In the genomic region with DNA sequence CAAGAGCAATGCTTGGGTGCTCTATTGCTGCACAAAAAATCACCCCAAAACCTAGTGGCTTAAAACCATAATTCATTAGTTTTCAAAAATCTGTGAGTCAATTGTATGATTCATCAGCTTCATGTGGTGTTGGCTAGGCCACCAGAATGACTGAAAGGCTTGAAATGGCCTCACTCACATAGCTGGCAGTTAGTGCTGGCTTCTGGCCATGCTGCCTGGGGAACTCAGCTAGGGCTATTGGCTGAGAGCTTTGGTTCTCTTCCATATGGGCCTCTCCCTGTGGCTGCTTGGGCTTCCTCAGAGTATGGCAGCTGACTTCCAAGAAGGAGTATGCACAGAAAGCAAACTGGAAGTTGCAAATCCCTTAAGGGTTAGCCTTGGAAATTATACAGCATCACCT, we compare ENCODE assay signal across 11 cellular contexts. TPM values are rescaled to one million over a fixed set of nuclear protein-coding genes. Genes with fewer than 3 reads are reported as not detected.
DNase-seq lines count a peak whose midpoint lies in the region; ATAC-seq and TF ChIP-seq lines count a peak whose summit lies in the region.
"Had no signal": no experiment of that assay in that cellular context is flagged by ENCODE, and none has a peak within 500 bp of the region (broad histone marks: within the 10 kb centered on the region; RNA-seq: fewer than 3 reads in every experiment).

No MANE protein-coding gene starts in this region.

- ATAC-seq in HG03354 (IDR thresholded peaks at IDR 0.05; ENCODE audit: poor library complexity, severe bottlenecking, unreplicated experiment), result no peak
- ATAC-seq in HG02852 (IDR thresholded peaks at IDR 0.05; ENCODE audit: unreplicated experiment), result no peak
- ATAC-seq in left colon, result no peak
- ATAC-seq: heart right ventricle had no signal

- peaks cover 39% of the 10 kb centered on the region for H3F3A ChIP-seq in GM23248 (ENCODE audit: insufficient read depth)

- no peak overlapping the region for H3K4me3 ChIP-seq in AG04450 (ENCODE audit: low read depth, low read length)
- H3K4me3 ChIP-seq in GM23248, result no peak overlapping the region
- no peak overlapping the region for H3K4me3 ChIP-seq in ovary
- H3K4me3 ChIP-seq: heart right ventricle, neural progenitor cell had no signal

- no peak for TF ChIP-seq POLR2A in ovary (IDR thresholded peaks at IDR 0.05)

- no peak overlapping the region for H2AFZ ChIP-seq in GM23248
- H2AFZ ChIP-seq: neural progenitor cell had no signal

- H3K9me3 ChIP-seq in AG04450 (ENCODE audit: control insufficient read depth, insufficient read depth, low read length) (peaks cover 12% of the 10 kb centered on the region; the same call in 1 of the 2 replicates), GM23248 (ENCODE audit: low read depth) (peaks cover 3% of the 10 kb centered on the region), ovary (no peaks in the 10 kb centered on the region)

- H3K4me1 ChIP-seq in GM23248 (ENCODE audit: insufficient read depth) (peaks cover 22% of the 10 kb centered on the region), ovary (ENCODE audit: insufficient read depth) (no peaks in the 10 kb centered on the region)
- H3K4me1 ChIP-seq: neural progenitor cell had no signal

- no peak for TF ChIP-seq CTCF in AG04450 (IDR thresholded peaks at IDR 0.05; ENCODE audit: low read depth, low read length)
- TF ChIP-seq CTCF in ovary (IDR thresholded peaks at IDR 0.05), result no peak

- intact Hi-C loops in left colon (cut with DNase I, micrococcal nuclease), result no loop called here
- intact Hi-C loops in ovary (cut with DNase I), result no loop called here

- H4K20me1 ChIP-seq in GM23248 (ENCODE audit: insufficient read depth), result no peaks in the 10 kb centered on the region

- H3K79me2 ChIP-seq in GM23248 (ENCODE audit: insufficient read depth), result peaks cover 3% of the 10 kb centered on the region; the same call in 1 of the 2 replicates

- in situ Hi-C loops in GM23248 (cut with MboI), result no loop called here

- H3K27ac ChIP-seq in AG04450 (ENCODE audit: low read depth, low read length) (peak overlapping the region; percentile 90), GM23248 (peak overlapping the region; percentile 84), ovary (no peak overlapping the region)
- H3K27ac ChIP-seq: heart right ventricle, neural progenitor cell had no signal

- H3K36me3 ChIP-seq in GM23248 (ENCODE audit: low read depth) (no peaks in the 10 kb centered on the region), ovary (no peaks in the 10 kb centered on the region)
- H3K36me3 ChIP-seq: heart right ventricle, neural progenitor cell had no signal

- H3K4me2 ChIP-seq in GM23248 (ENCODE audit: unreplicated experiment), result no peak overlapping the region
- H3K4me2 ChIP-seq: neural progenitor cell had no signal

- H3K9me2 ChIP-seq in GM23248 (ENCODE audit: insufficient read depth), result no peaks in the 10 kb centered on the region

- CTCF ChIA-PET in AG04450 (lab: Charles Lee), result interaction anchor here (1.6 kb wide), 1 partner anchor 751 kb away, joined by 3 read pairs; no protein-coding TSS in a partner anchor

- DNase-seq in AG04450 (ENCODE audit: low read depth, low spot score), result peak; percentile 54
- peak; percentile 91 for DNase-seq in GM23248
- peak; percentile 59 for DNase-seq in T1000 (lab: John Stamatoyannopoulos, UW)
- DNase-seq in fibroblast of the conjunctiva (ENCODE audit: low read depth), result peak; percentile 88
- no peak for DNase-seq in left colon
- DNase-seq in ovary, result no peak
- DNase-seq: activated effector memory CD4-positive, alpha-beta T cell treated with Interleukin-2 at 50 U/mL for 16 hours; heart right ventricle had no signal

- POLR2A ChIA-PET in AG04450 (lab: Yijun Ruan, JAX), result interaction anchor here (0.7 kb wide), 1 partner anchor 55 kb away, joined by 3 read pairs; no protein-coding TSS in a partner anchor

- no peak for TF ChIP-seq EP300 in ovary (IDR thresholded peaks at IDR 0.05)

- peak overlapping the region; percentile 12; the same call in 1 of the 2 replicates for H3K9ac ChIP-seq in GM23248
- H3K9ac ChIP-seq: neural progenitor cell had no signal

- no peaks in the 10 kb centered on the region for H3K27me3 ChIP-seq in AG04450 (ENCODE audit: control insufficient read depth, insufficient read depth, low read length)
- H3K27me3 ChIP-seq in GM23248 (replicated peaks; ENCODE audit: insufficient read depth), result no peaks in the 10 kb centered on the region
- H3K27me3 ChIP-seq in ovary, result no peaks in the 10 kb centered on the region
- H3K27me3 ChIP-seq: heart right ventricle, neural progenitor cell had no signal

RNA-seq across cellular contexts. Expression of a gene that starts 3.1 kb away (rescaled TPM):
- polyA plus RNA-seq in AG04450 (2011; rRNA removed) (35.7 and 43.6 TPM in 2 replicates), GM23248 (2016; fragmentation: Nextera tagmentation; extraction: Ambion mirVana) (2.7 and 3.7 TPM in 2 replicates), ovary (10 to 100 TPM in 1 of 2 donors, 1 to 10 TPM in 1; 7.9 to 22.7 TPM)
- polyA minus RNA-seq in AG04450 (2011; rRNA and poly(A)+ RNA removed), result 30.8 and 36.3 TPM in 2 replicates
- total RNA-seq in GM23248 (2014; rRNA removed; shearing (Covaris generic)), result 12.8 and 15.8 TPM in 2 replicates
- total RNA-seq in left colon (10 to 100 TPM; 15.2 to 17.6 TPM), ovary (10 to 100 TPM; 11.9 to 20.4 (median 18.1) TPM)

Comparison
In these comparisons a context has a peak if more than half of its experiments do, and no peak if none do; other contexts are left out.
1. DNase-seq: peak in AG04450 (single experiment), GM23248 (single experiment), T1000 (single experiment) and fibroblast of the conjunctiva (single experiment); none in left colon (0 of 2) and ovary (0 of 5).
2. H3K27ac ChIP-seq: peak in AG04450 (single experiment) and GM23248 (single experiment); none in ovary (0 of 2).